In the genomic region with DNA sequence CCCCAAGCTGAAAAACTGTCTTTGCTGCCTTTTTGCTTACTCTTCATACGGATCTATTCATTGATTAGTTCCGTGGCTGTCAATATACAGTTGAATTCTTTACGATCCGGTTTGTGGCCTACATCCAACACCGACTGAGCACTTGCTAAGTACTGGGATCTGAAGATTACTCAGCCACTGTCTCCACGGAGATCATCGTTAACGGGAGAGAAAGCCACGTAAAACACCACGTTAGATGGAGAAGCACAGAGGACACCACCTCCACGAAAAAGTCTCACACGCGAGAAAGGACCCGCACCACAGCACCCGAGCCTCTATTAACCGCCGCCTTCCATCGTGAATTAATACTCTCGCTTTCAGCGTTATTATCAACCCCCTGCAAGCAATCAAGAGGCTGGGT, we compare ENCODE assay signal across 8 cellular contexts. TPM values are rescaled to one million over a fixed set of nuclear protein-coding genes. Genes with fewer than 3 reads are reported as not detected.
A peak's percentile ranks its signal among the peaks of the same experiment; 100 is the strongest.
DNase-seq lines count a peak whose midpoint lies in the region; ATAC-seq, FAIRE-seq and TF ChIP-seq lines count a peak whose summit lies in the region.

No MANE protein-coding gene starts in this region.

- H3K4me1 Mint-ChIP-seq in activated CD8-positive, alpha-beta T cell treated with anti-CD3 and anti-CD28 coated beads for 36 hours (ENCODE audit: low read depth) = peaks cover 24% of the 10 kb centered on the region
- peaks cover 21% of the 10 kb centered on the region for H3K4me1 Mint-ChIP-seq in glutamatergic neuron (ENCODE audit: low read depth, unreplicated experiment)

- FAIRE-seq in H54 (lab: Jason Lieb, UNC) = peak; percentile 74

- intact Hi-C loops in activated CD8-positive, alpha-beta T cell treated with anti-CD3 and anti-CD28 coated beads for 36 hours (cut with micrococcal nuclease) = no loop called here

- in situ Hi-C loops in ACHN (cut with HindIII; ENCODE audit: low pct_ligation_motif_present, low pct_unique_long_range_greater_than_20kb, low sequenced_read_pairs) = no loop called here

- TF ChIP-seq POLR2A in H54 (IDR thresholded peaks at IDR 0.05; ENCODE audit: low read depth, low read length) = no peak

- peak; percentile 25 for DNase-seq in ACHN
- no peak for DNase-seq in H54 (ENCODE audit: insufficient read length, low spot score)
- DNase-seq in activated CD8-positive, alpha-beta T cell treated with anti-CD3 and anti-CD28 coated beads for 36 hours = no peak
- DNase-seq in glutamatergic neuron = no peak
- peak; percentile 15 for DNase-seq in renal cortical epithelial cell (ENCODE audit: low read depth)
- no peak for DNase-seq in activated gamma-delta T cell treated with Interleukin-2 at 50 U/mL for 16 hours

- H3K36me3 Mint-ChIP-seq in activated CD8-positive, alpha-beta T cell treated with anti-CD3 and anti-CD28 coated beads for 36 hours (ENCODE audit: low read depth) = peaks cover 11% of the 10 kb centered on the region
- H3K36me3 Mint-ChIP-seq in glutamatergic neuron (ENCODE audit: unreplicated experiment) = no peaks in the 10 kb centered on the region

- TF ChIP-seq CTCF in activated CD8-positive, alpha-beta T cell treated with anti-CD3 and anti-CD28 coated beads for 36 hours (IDR thresholded peaks at IDR 0.05) = no peak
- no peak for TF ChIP-seq CTCF in glutamatergic neuron (IDR thresholded peaks at IDR 0.05; ENCODE audit: partially characterized antibody, unreplicated experiment)

- H3K27ac Mint-ChIP-seq in activated CD8-positive, alpha-beta T cell treated with anti-CD3 and anti-CD28 coated beads for 36 hours = peak overlapping the region; percentile 96
- H3K27ac Mint-ChIP-seq in glutamatergic neuron (ENCODE audit: unreplicated experiment) = peak overlapping the region; percentile 97

- H3K4me3 Mint-ChIP-seq in activated CD8-positive, alpha-beta T cell treated with anti-CD3 and anti-CD28 coated beads for 36 hours = peak overlapping the region; percentile 87
- H3K4me3 Mint-ChIP-seq in glutamatergic neuron (ENCODE audit: unreplicated experiment) = peak overlapping the region; percentile 86

- H3K9me3 Mint-ChIP-seq in activated CD8-positive, alpha-beta T cell treated with anti-CD3 and anti-CD28 coated beads for 36 hours = no peaks in the 10 kb centered on the region
- peaks cover 7% of the 10 kb centered on the region for H3K9me3 Mint-ChIP-seq in glutamatergic neuron (ENCODE audit: unreplicated experiment)

- CTCF ChIA-PET in activated CD8-positive, alpha-beta T cell treated with anti-CD3 and anti-CD28 coated beads for 36 hours (lab: Charles Lee) = no interaction called here

- POLR2A ChIA-PET in activated CD8-positive, alpha-beta T cell treated with anti-CD3 and anti-CD28 coated beads for 36 hours (lab: Charles Lee) = interaction anchor here (1.6 kb wide), 1 partner anchor 9 kb away, joined by 5 read pairs; no protein-coding TSS in a partner anchor

- H3K27me3 Mint-ChIP-seq in activated CD8-positive, alpha-beta T cell treated with anti-CD3 and anti-CD28 coated beads for 36 hours = no peaks in the 10 kb centered on the region
- peaks cover 4% of the 10 kb centered on the region for H3K27me3 Mint-ChIP-seq in glutamatergic neuron (ENCODE audit: unreplicated experiment)

- no peak for ATAC-seq in activated CD8-positive, alpha-beta T cell treated with anti-CD3 and anti-CD28 coated beads for 36 hours
- ATAC-seq in HG02763 (IDR thresholded peaks at IDR 0.05; ENCODE audit: unreplicated experiment) (no peak), GM18868 (IDR thresholded peaks at IDR 0.05; ENCODE audit: unreplicated experiment) (no peak)

RNA-seq across cellular contexts. Expression of a gene that starts 0.7 kb away (rescaled TPM):
- 10 to 100 TPM; 25.9 to 28.7 TPM for total RNA-seq in activated CD8-positive, alpha-beta T cell treated with anti-CD3 and anti-CD28 coated beads for 36 hours
- total RNA-seq in glutamatergic neuron (ENCODE audit: unreplicated experiment) (51.9 TPM), renal cortical epithelial cell (41.2 and 49.8 TPM in 2 replicates)

RNA-seq across cellular contexts. Expression of a gene that starts 1.0 kb away (rescaled TPM):
- total RNA-seq in activated CD8-positive, alpha-beta T cell treated with anti-CD3 and anti-CD28 coated beads for 36 hours = 1 to 10 TPM; 7.9 to 8.9 TPM
- total RNA-seq in glutamatergic neuron (ENCODE audit: unreplicated experiment) (5.5 TPM), renal cortical epithelial cell (6.8 and 7.8 TPM in 2 replicates)

Comparison
In these comparisons a context has a peak if more than half of its experiments do, and no peak if none do; other contexts are left out.
1. DNase-seq: peak in ACHN (single experiment) and renal cortical epithelial cell (single experiment); none in H54 (single experiment), activated CD8-positive, alpha-beta T cell treated with anti-CD3 and anti-CD28 coated beads for 36 hours (single experiment), glutamatergic neuron (single experiment) and activated gamma-delta T cell treated with Interleukin-2 at 50 U/mL for 16 hours (single experiment).